In genomic region chr20:46709459-46710148, GRCh38 we compare ENCODE assay signal across 1 cellular context.
TF ChIP-seq lines count a peak whose summit lies in the region.

Gene SLC2A10, plus strand, starts transcription at chr20:46709649. Its CDS starts 88 bp downstream, at chr20:46709737.

TF ChIP-seq in HepG2, 621 proteins besides CTCF, POLR2A, EP300 and RAD21 (continued from another document and continues in another):
- TF ChIP-seq ZNF772 (CRISPR knock-in tag; IDR thresholded peaks at IDR 0.05) (peak; percentile 39; the same call in 1 of the 2 replicates), ESRRA (CRISPR knock-in tag; IDR thresholded peaks at IDR 0.05; ENCODE audit: low read depth) (no peak), ATF5 (CRISPR knock-in tag; IDR thresholded peaks at IDR 0.05; ENCODE audit: low read depth) (0 out of 2 replicates have a peak, but pooled peaks have one; percentile 32), TFE3 (CRISPR knock-in tag; IDR thresholded peaks at IDR 0.05) (no peak; the same call in 1 of the 2 replicates), KLF16 (CRISPR knock-in tag; IDR thresholded peaks at IDR 0.05) (peak; percentile 77 to 84; a peak in 2 of 4 replicates), ZNF615 (CRISPR knock-in tag; IDR thresholded peaks at IDR 0.05; ENCODE audit: borderline replicate concordance) (no peak), ZFY (CRISPR knock-in tag; IDR thresholded peaks at IDR 0.05) (peak; percentile 97), ZNF10 (CRISPR knock-in tag; IDR thresholded peaks at IDR 0.05; ENCODE audit: borderline replicate concordance, low read depth) (no peak), ZNF660 (CRISPR knock-in tag; IDR thresholded peaks at IDR 0.05; ENCODE audit: borderline replicate concordance, low read depth) (no peak), ZNF784 (CRISPR knock-in tag; IDR thresholded peaks at IDR 0.05; ENCODE audit: borderline replicate concordance) (peak; percentile 80; the same call in 1 of the 2 replicates), HOXA9 (CRISPR knock-in tag; IDR thresholded peaks at IDR 0.05; ENCODE audit: borderline replicate concordance) (peak; percentile 66), CENPX (CRISPR knock-in tag; IDR thresholded peaks at IDR 0.05) (no peak), ZBTB33 (CRISPR knock-in tag; IDR thresholded peaks at IDR 0.05) (no peak), HMGA1 (CRISPR knock-in tag; conservative IDR thresholded peaks at IDR 0.05) (no peak), SUZ12 (IDR thresholded peaks at IDR 0.05; ENCODE audit: low read depth, low read length) (no peak), STAT5B (CRISPR knock-in tag; IDR thresholded peaks at IDR 0.05) (peak; percentile 81), MTERF4 (CRISPR knock-in tag; IDR thresholded peaks at IDR 0.05) (no peak; the same call in 1 of the 2 replicates), SETDB1 (CRISPR knock-in tag; IDR thresholded peaks at IDR 0.05; ENCODE audit: borderline replicate concordance) (peak; percentile 78; the same call in 1 of the 2 replicates), ARHGAP35 (CRISPR knock-in tag; IDR thresholded peaks at IDR 0.05; ENCODE audit: borderline replicate concordance) (peak; percentile 40; the same call in 1 of the 2 replicates), ZBTB49 (CRISPR knock-in tag; IDR thresholded peaks at IDR 0.05; ENCODE audit: borderline replicate concordance) (no peak), BORCS8-MEF2B (CRISPR knock-in tag; IDR thresholded peaks at IDR 0.05) (peak; percentile 82; the same call in 1 of the 2 replicates), ZNF510 (CRISPR knock-in tag; IDR thresholded peaks at IDR 0.05; ENCODE audit: low read depth) (peak; percentile 15; the same call in 1 of the 2 replicates), ZC3H4 (CRISPR knock-in tag; IDR thresholded peaks at IDR 0.05; ENCODE audit: borderline replicate concordance) (peak; percentile 15; the same call in 1 of the 2 replicates), BHLHE40 (IDR thresholded peaks at IDR 0.05; ENCODE audit: low read length) (0 out of 2 replicates have a peak, but pooled peaks have one; percentile 4), PCBP2 (optimal IDR thresholded peaks at IDR 0.05; ENCODE audit: low read depth, low read length, poor library complexity, severe bottlenecking) (no peak), ZNF280D (CRISPR knock-in tag; IDR thresholded peaks at IDR 0.05) (no peak), CHCHD3 (CRISPR knock-in tag; IDR thresholded peaks at IDR 0.05) (no peak), RBAK (CRISPR knock-in tag; IDR thresholded peaks at IDR 0.05) (no peak), ZNF530 (CRISPR knock-in tag; IDR thresholded peaks at IDR 0.05; ENCODE audit: low read depth) (peak; percentile 87; the same call in 1 of the 2 replicates), ZNF564 (CRISPR knock-in tag; IDR thresholded peaks at IDR 0.05) (no peak; the same call in 1 of the 2 replicates), HMGXB3 (CRISPR knock-in tag; IDR thresholded peaks at IDR 0.05; ENCODE audit: borderline replicate concordance) (0 out of 2 replicates have a peak, but pooled peaks have one; percentile 26), TCF7 (IDR thresholded peaks at IDR 0.05; ENCODE audit: low read depth) (no peak), ELF3 (CRISPR knock-in tag; IDR thresholded peaks at IDR 0.05) (peak; percentile 55; the same call in 1 of the 2 replicates), ZNF556 (CRISPR knock-in tag; IDR thresholded peaks at IDR 0.05; ENCODE audit: borderline replicate concordance) (no peak; the same call in 1 of the 2 replicates), FLYWCH1 (CRISPR knock-in tag; IDR thresholded peaks at IDR 0.05) (no peak), ZBTB39 (CRISPR knock-in tag; IDR thresholded peaks at IDR 0.05) (peak; percentile 84), ERF (CRISPR knock-in tag; IDR thresholded peaks at IDR 0.05) (no peak; the same call in 1 of the 2 replicates), ZNF598 (CRISPR knock-in tag; IDR thresholded peaks at IDR 0.05; ENCODE audit: borderline replicate concordance) (peak; percentile 90), PPARG (CRISPR knock-in tag; conservative IDR thresholded peaks at IDR 0.05) (no peak), ZNF138 (CRISPR knock-in tag; IDR thresholded peaks at IDR 0.05; ENCODE audit: low read depth) (no peak)
